In genomic region chr12:113086249-113087164, GRCh38 we compare ENCODE assay signal across 9 cellular contexts. TPM values are rescaled to one million over a fixed set of nuclear protein-coding genes. Genes with fewer than 3 reads are reported as not detected.
A peak's percentile ranks its signal among the peaks of the same experiment; 100 is the strongest.
DNase-seq lines count a peak whose midpoint lies in the region; ATAC-seq lines count a peak whose summit lies in the region.
"Had no signal": no experiment of that assay in that cellular context is flagged by ENCODE, and none has a peak within 500 bp of the region (broad histone marks: within the 10 kb centered on the region; RNA-seq: fewer than 3 reads in every experiment).

No MANE protein-coding gene starts in this region.

- peak overlapping the region; percentile 20 for H3K4me3 ChIP-seq in CD4-positive, CD25-positive, alpha-beta regulatory T cell (ENCODE audit: low read depth, low read length)
- H3K4me3 ChIP-seq in Jurkat, Clone E6-1 (ENCODE audit: low read length), result 0 out of 2 replicates have a peak overlapping the region, but pooled peaks have one; percentile 3
- H3K4me3 ChIP-seq: dorsolateral prefrontal cortex had no signal

- H3K4me3 Mint-ChIP-seq in CD4-positive, CD25-positive, alpha-beta regulatory T cell, result peak overlapping the region; percentile 59 to 77 (median 66)
- peak overlapping the region; percentile 85 for H3K4me3 Mint-ChIP-seq in memory B cell

- H3K9me3 Mint-ChIP-seq in CD4-positive, CD25-positive, alpha-beta regulatory T cell, result no peaks in the 10 kb centered on the region
- no peaks in the 10 kb centered on the region for H3K9me3 Mint-ChIP-seq in memory B cell

- H3K27ac Mint-ChIP-seq in CD4-positive, CD25-positive, alpha-beta regulatory T cell, result peak overlapping the region; percentile 93 to 95 (median 93)
- peak overlapping the region; percentile 87 for H3K27ac Mint-ChIP-seq in memory B cell

- ATAC-seq in CD4-positive, CD25-positive, alpha-beta regulatory T cell (ENCODE audit: low read depth in 2 of 2), result peak in 1 of 2 donors; percentile 18
- ATAC-seq in memory B cell (ENCODE audit: low read depth), result peak; percentile 27
- no peak for ATAC-seq in HG02798 (IDR thresholded peaks at IDR 0.05; ENCODE audit: poor library complexity, unreplicated experiment)
- ATAC-seq in HG02870 (IDR thresholded peaks at IDR 0.05; ENCODE audit: unreplicated experiment), result no peak

- peaks cover 14 to 91% (median 56%) of the 10 kb centered on the region in 4 donors for H3K4me1 Mint-ChIP-seq in CD4-positive, CD25-positive, alpha-beta regulatory T cell
- H3K4me1 Mint-ChIP-seq in memory B cell, result peaks cover 53% of the 10 kb centered on the region

- H3K27me3 Mint-ChIP-seq in CD4-positive, CD25-positive, alpha-beta regulatory T cell, result no peaks in the 10 kb centered on the region
- no peaks in the 10 kb centered on the region for H3K27me3 Mint-ChIP-seq in memory B cell

- peak in 1 of 3 donors; percentile 46 for DNase-seq in CD4-positive, CD25-positive, alpha-beta regulatory T cell
- DNase-seq in Jurkat, Clone E6-1 (ENCODE audit: low read depth, low spot score), result peak; percentile 91
- peak; percentile 26 for DNase-seq in activated effector memory CD4-positive, alpha-beta T cell treated with Interleukin-2 at 50 U/mL for 16 hours
- DNase-seq in memory B cell (ENCODE audit: low spot score in 2 of 2) (no peak), pons (ENCODE audit: low spot score) (no peak), HT-29 (ENCODE audit: low spot score) (no peak)
- DNase-seq: dorsolateral prefrontal cortex had no signal

- H3K27ac ChIP-seq in CD4-positive, CD25-positive, alpha-beta regulatory T cell (ENCODE audit: insufficient read depth, low read length, poor library complexity, severe bottlenecking), result peak overlapping the region; percentile 62

- H3K4me1 ChIP-seq in CD4-positive, CD25-positive, alpha-beta regulatory T cell (ENCODE audit: control insufficient read depth, insufficient read depth, low read length, poor library complexity, severe bottlenecking), result peaks cover 51% of the 10 kb centered on the region

- H3K36me3 ChIP-seq in CD4-positive, CD25-positive, alpha-beta regulatory T cell (ENCODE audit: control insufficient read depth, insufficient read depth, low read length), result no peaks in the 10 kb centered on the region

- H3K36me3 Mint-ChIP-seq in CD4-positive, CD25-positive, alpha-beta regulatory T cell, result peaks cover 10% of the 10 kb centered on the region
- H3K36me3 Mint-ChIP-seq in memory B cell, result peaks cover 3% of the 10 kb centered on the region

- no peaks in the 10 kb centered on the region for H3K9me3 ChIP-seq in CD4-positive, CD25-positive, alpha-beta regulatory T cell (ENCODE audit: control insufficient read depth in 2 of 2, low read length in 2 of 2)

- no peaks in the 10 kb centered on the region for H3K27me3 ChIP-seq in CD4-positive, CD25-positive, alpha-beta regulatory T cell (ENCODE audit: control insufficient read depth, insufficient read depth, low read length)

RNA-seq across cellular contexts. Expression of gene DTX1, which starts 30.0 kb away (rescaled TPM):
- 7.8 TPM for total RNA-seq in CD4-positive, CD25-positive, alpha-beta regulatory T cell
- polyA plus RNA-seq in CD4-positive, CD25-positive, alpha-beta regulatory T cell, result 1 to 10 TPM in 1 of 4 donors, under 1 TPM in 3; 0.64 to 1.1 (median 0.84) TPM
- 80.1 TPM for polyA plus RNA-seq in Jurkat, Clone E6-1 (2012; ENCODE audit: insufficient read depth, insufficient read length)
- total RNA-seq in HT-29 (2014; rRNA removed; shearing (Covaris generic)), result not detected in 2 replicates

RNA-seq across cellular contexts. Expression of gene RASAL1, which starts 49.1 kb away (rescaled TPM):
- total RNA-seq in CD4-positive, CD25-positive, alpha-beta regulatory T cell, result not detected
- under 1 TPM in 3 of 4 donors, not detected in 1; 0.42 to 0.79 (median 0.73) TPM for polyA plus RNA-seq in CD4-positive, CD25-positive, alpha-beta regulatory T cell
- polyA plus RNA-seq in Jurkat, Clone E6-1 (2012; ENCODE audit: insufficient read depth, insufficient read length), result 16.6 TPM
- 0.33 and 2.1 TPM in 2 replicates for total RNA-seq in HT-29 (2014; rRNA removed; shearing (Covaris generic))

Comparison
In these comparisons a context has a peak if more than half of its experiments do, and no peak if none do; other contexts are left out.
1. DNase-seq: peak in Jurkat, Clone E6-1 (single experiment) and activated effector memory CD4-positive, alpha-beta T cell treated with Interleukin-2 at 50 U/mL for 16 hours (single experiment); none in memory B cell (0 of 2), pons (single experiment) and HT-29 (single experiment).